ENCODE assay signal across 26 cellular contexts in genomic region chr21:30577766-30578165, GRCh38. TPM values are rescaled to one million over a fixed set of nuclear protein-coding genes. Genes with fewer than 3 reads are reported as not detected.
"Had no signal": no experiment of that assay in that cellular context is flagged by ENCODE, and none has a peak within 500 bp of the region (broad histone marks: within the 10 kb centered on the region; RNA-seq: fewer than 3 reads in every experiment).

No MANE protein-coding gene starts in this region.

- DNase-seq: activated CD4-positive, alpha-beta T cell treated with anti-CD3 and anti-CD28 coated beads for 48 hours; activated CD4-positive, alpha-beta T cell treated with anti-CD3 and anti-CD28 coated beads, Interleukin-2, amount 50 U/mL, for 4 hours; activated CD4-positive, CD25-positive, alpha-beta regulatory T cell treated with anti-CD3 and anti-CD28 coated beads, Interleukin-2, amount 50 U/mL, for 72 hours; activated CD8-positive, alpha-beta memory T cell treated with anti-CD3 and anti-CD28 coated beads, Interleukin-2, amount 10 ng/mL, durations not matched to agents 7 days and 5 days; activated CD8-positive, alpha-beta T cell treated with anti-CD3 and anti-CD28 coated beads, Interleukin-2, amount 10 ng/mL, durations not matched to agents 7 days and 5 days; activated gamma-delta T cell treated with Interleukin-2 at 50 U/mL for 16 hours; activated naive CD4-positive, alpha-beta T cell treated with anti-CD3 and anti-CD28 coated beads, Interleukin-2, amount 10 ng/mL, durations not matched to agents 7 days and 5 days; activated naive CD8-positive, alpha-beta T cell treated with anti-CD3 and anti-CD28 coated beads for 36 hours; activated T-cell treated with anti-CD3 and anti-CD28 coated beads, Interleukin-2, amount 50 U/mL, for 24 hours; central memory CD4-positive, alpha-beta T cell; MG63; MV-4-11; NCI-H1092 treated with DMSO at 0.1 percent for 48 hours; NCI-H187; NCI-H446 treated with DMSO at 0.1 percent for 48 hours; NCI-H526; NCI-H82; SHP77 had no signal

- H3K9me3 ChIP-seq: MG63 had no signal

- H3K27me3 ChIP-seq: MG63 had no signal

- H3K36me3 ChIP-seq: MG63 had no signal

- ATAC-seq: activated CD8-positive, alpha-beta memory T cell treated with anti-CD3 and anti-CD28 coated beads, Interleukin-2, amount 10 ng/mL, durations not matched to agents 7 days and 5 days; activated CD8-positive, alpha-beta T cell treated with anti-CD3 and anti-CD28 coated beads, Interleukin-2, amount 10 ng/mL, durations not matched to agents 7 days and 5 days; Panc1; WTC11 had no signal

- H3K4me3 ChIP-seq: MG63 had no signal

RNA-seq across cellular contexts. Expression of gene KRTAP22-2, which starts 12.4 kb away (rescaled TPM):
- total RNA-seq: activated CD8-positive, alpha-beta memory T cell treated with anti-CD3 and anti-CD28 coated beads, Interleukin-2, amount 10 ng/mL, durations not matched to agents 7 days and 5 days; activated CD8-positive, alpha-beta T cell treated with anti-CD3 and anti-CD28 coated beads, Interleukin-2, amount 10 ng/mL, durations not matched to agents 7 days and 5 days; activated naive CD8-positive, alpha-beta T cell treated with anti-CD3 and anti-CD28 coated beads for 36 hours; activated T-helper 2 cell treated with anti-CD3 and anti-CD28 coated beads, Interferon-gamma antibody, Interleukin-2, Interleukin-4, amounts not matched to agents 10 μg/mL and 5 μg/mL and 100 μg/mL, durations not matched to agents 14 hours and 24 hours and 36 hours; bronchial epithelial cell; chondrocyte; OCI-LY7; SK-MEL-5; WTC11 had no signal
- polyA plus RNA-seq: adipose tissue had no signal

RNA-seq across cellular contexts. Expression of gene KRTAP6-3, which starts 14.5 kb away (rescaled TPM):
- total RNA-seq: activated CD8-positive, alpha-beta memory T cell treated with anti-CD3 and anti-CD28 coated beads, Interleukin-2, amount 10 ng/mL, durations not matched to agents 7 days and 5 days; activated CD8-positive, alpha-beta T cell treated with anti-CD3 and anti-CD28 coated beads, Interleukin-2, amount 10 ng/mL, durations not matched to agents 7 days and 5 days; activated naive CD8-positive, alpha-beta T cell treated with anti-CD3 and anti-CD28 coated beads for 36 hours; activated T-helper 2 cell treated with anti-CD3 and anti-CD28 coated beads, Interferon-gamma antibody, Interleukin-2, Interleukin-4, amounts not matched to agents 10 μg/mL and 5 μg/mL and 100 μg/mL, durations not matched to agents 14 hours and 24 hours and 36 hours; bronchial epithelial cell; chondrocyte; OCI-LY7; SK-MEL-5; WTC11 had no signal
- polyA plus RNA-seq: adipose tissue had no signal

RNA-seq across cellular contexts. Expression of gene KRTAP19-7, which starts 16.7 kb away (rescaled TPM):
- total RNA-seq: activated CD8-positive, alpha-beta memory T cell treated with anti-CD3 and anti-CD28 coated beads, Interleukin-2, amount 10 ng/mL, durations not matched to agents 7 days and 5 days; activated CD8-positive, alpha-beta T cell treated with anti-CD3 and anti-CD28 coated beads, Interleukin-2, amount 10 ng/mL, durations not matched to agents 7 days and 5 days; activated naive CD8-positive, alpha-beta T cell treated with anti-CD3 and anti-CD28 coated beads for 36 hours; activated T-helper 2 cell treated with anti-CD3 and anti-CD28 coated beads, Interferon-gamma antibody, Interleukin-2, Interleukin-4, amounts not matched to agents 10 μg/mL and 5 μg/mL and 100 μg/mL, durations not matched to agents 14 hours and 24 hours and 36 hours; bronchial epithelial cell; chondrocyte; OCI-LY7; SK-MEL-5; WTC11 had no signal
- polyA plus RNA-seq: adipose tissue had no signal

RNA-seq across cellular contexts. Expression of gene KRTAP6-2, which starts 20.9 kb away (rescaled TPM):
- total RNA-seq: activated CD8-positive, alpha-beta memory T cell treated with anti-CD3 and anti-CD28 coated beads, Interleukin-2, amount 10 ng/mL, durations not matched to agents 7 days and 5 days; activated CD8-positive, alpha-beta T cell treated with anti-CD3 and anti-CD28 coated beads, Interleukin-2, amount 10 ng/mL, durations not matched to agents 7 days and 5 days; activated naive CD8-positive, alpha-beta T cell treated with anti-CD3 and anti-CD28 coated beads for 36 hours; activated T-helper 2 cell treated with anti-CD3 and anti-CD28 coated beads, Interferon-gamma antibody, Interleukin-2, Interleukin-4, amounts not matched to agents 10 μg/mL and 5 μg/mL and 100 μg/mL, durations not matched to agents 14 hours and 24 hours and 36 hours; bronchial epithelial cell; chondrocyte; OCI-LY7; SK-MEL-5; WTC11 had no signal
- polyA plus RNA-seq: adipose tissue had no signal

RNA-seq across cellular contexts. Expression of gene KRTAP22-1, which starts 23.1 kb away (rescaled TPM):
- total RNA-seq: activated CD8-positive, alpha-beta memory T cell treated with anti-CD3 and anti-CD28 coated beads, Interleukin-2, amount 10 ng/mL, durations not matched to agents 7 days and 5 days; activated CD8-positive, alpha-beta T cell treated with anti-CD3 and anti-CD28 coated beads, Interleukin-2, amount 10 ng/mL, durations not matched to agents 7 days and 5 days; activated naive CD8-positive, alpha-beta T cell treated with anti-CD3 and anti-CD28 coated beads for 36 hours; activated T-helper 2 cell treated with anti-CD3 and anti-CD28 coated beads, Interferon-gamma antibody, Interleukin-2, Interleukin-4, amounts not matched to agents 10 μg/mL and 5 μg/mL and 100 μg/mL, durations not matched to agents 14 hours and 24 hours and 36 hours; bronchial epithelial cell; chondrocyte; OCI-LY7; SK-MEL-5; WTC11 had no signal
- polyA plus RNA-seq: adipose tissue had no signal
